Comparison of ENCODE assay signal across 8 cellular contexts in genomic region chr21:27928534-27929093, GRCh38.
DNase-seq lines count a peak whose midpoint lies in the region; ATAC-seq, FAIRE-seq and TF ChIP-seq lines count a peak whose summit lies in the region.
"Not testable (repeated sequence)": the region's sequence is repeated elsewhere in the genome, so short reads cannot be mapped to it uniquely, and the experiment has no call there.

No MANE protein-coding gene starts in this region.

- 66 to 79% (median 72%) methylated on average over 3 of the region's 3 CpGs for WGBS in small intestine, 3 donors

- H3K4me1 Mint-ChIP-seq in MCF 10A (ENCODE audit: insufficient read depth, unreplicated experiment), result not testable (repeated sequence)

- BruUV-seq in MCF 10A (replicated peaks; lab: Mats Ljungman, UMichigan), result not testable (repeated sequence)

- peak; percentile 47 for DNase-seq in AG20443 (ENCODE audit: low spot score)
- peak; percentile 85 for DNase-seq in HCEC 1CT
- peak; percentile 93 for DNase-seq in MV-4-11 (lab: John Stamatoyannopoulos, UW)
- DNase-seq in MCF 10A (ENCODE audit: unreplicated experiment), result peak; percentile 66
- DNase-seq in fibroblast of the aortic adventitia (ENCODE audit: low read depth), result peak; percentile 95
- peak; percentile 16 for DNase-seq in kidney epithelial cell (ENCODE audit: low read depth)
- not testable (repeated sequence) for DNase-seq in small intestine

- POLR2A ChIA-PET in MCF 10A (lab: Yijun Ruan, JAX), result not testable (repeated sequence)

- peak; percentile 97 for ATAC-seq in SK-N-SH treated with all-trans-retinoic acid at 6 μM for 48 hours

- H3K36me3 Mint-ChIP-seq in MCF 10A (ENCODE audit: insufficient read depth, unreplicated experiment), result not testable (repeated sequence)

- H3K4me1 ChIP-seq in small intestine (ENCODE audit: control insufficient read depth in 2 of 2, insufficient read depth in 1 of 2, low read depth in 1 of 2, low read length in 1 of 2), result not testable (repeated sequence)

- CTCF ChIA-PET in MCF 10A (lab: Yijun Ruan, JAX), result not testable (repeated sequence)

- FAIRE-seq in small intestine (lab: Jason Lieb, UNC), result peak; percentile 19

- H3K4me3 Mint-ChIP-seq in MCF 10A (ENCODE audit: unreplicated experiment), result not testable (repeated sequence)

- H3K4me3 ChIP-seq in fibroblast of the aortic adventitia (ENCODE audit: low read depth, low read length); kidney epithelial cell (ENCODE audit: low read depth, low read length); small intestine (ENCODE audit: low read depth in 1 of 2, low read length in 2 of 2): not testable (repeated sequence)

- not testable (repeated sequence) for H3K36me3 ChIP-seq in kidney epithelial cell (ENCODE audit: control insufficient read depth, insufficient read depth, low read length); small intestine (ENCODE audit: control insufficient read depth in 2 of 2, insufficient read depth in 2 of 2, low read length in 2 of 2)

- not testable (repeated sequence) for TF ChIP-seq CTCF in MCF 10A (IDR thresholded peaks at IDR 0.05; ENCODE audit: unreplicated experiment); fibroblast of the aortic adventitia (IDR thresholded peaks at IDR 0.05; ENCODE audit: insufficient read depth, low read length); kidney epithelial cell (IDR thresholded peaks at IDR 0.05; ENCODE audit: insufficient read depth, low read length, poor library complexity, severe bottlenecking)

- not testable (repeated sequence) for H3K27me3 Mint-ChIP-seq in MCF 10A (ENCODE audit: insufficient read depth, unreplicated experiment)

- not testable (repeated sequence) for H3K27me3 ChIP-seq in kidney epithelial cell (ENCODE audit: control insufficient read depth, insufficient read depth, low read length); small intestine (ENCODE audit: control insufficient read depth in 2 of 2, insufficient read depth in 2 of 2, low read length in 2 of 2)

- not testable (repeated sequence) for H3K27ac Mint-ChIP-seq in MCF 10A (ENCODE audit: low read depth, unreplicated experiment)

- H3K27ac ChIP-seq in small intestine (ENCODE audit: low read depth in 1 of 2, low read length in 1 of 2), result not testable (repeated sequence)

- intact Hi-C loops in MCF 10A (cut with micrococcal nuclease), result not testable (repeated sequence)

- H3K9me3 ChIP-seq in small intestine (ENCODE audit: control insufficient read depth, low read depth), result not testable (repeated sequence)

- H3K9me3 Mint-ChIP-seq in MCF 10A (ENCODE audit: unreplicated experiment), result not testable (repeated sequence)
